ENCODE assay signal across 6 cellular contexts in genomic region chr2:161555826-161556225, GRCh38.
"Had no signal": no experiment of that assay in that cellular context is flagged by ENCODE, and none has a peak within 500 bp of the region (broad histone marks: within the 10 kb centered on the region; RNA-seq: fewer than 3 reads in every experiment).

No MANE protein-coding gene starts in this region.

- H3K9me3 Mint-ChIP-seq: IgD-negative memory B cell had no signal

- H3K9me3 ChIP-seq: HAP-1 had no signal

- H2AFZ ChIP-seq: GM23248 had no signal

- H3K36me3 ChIP-seq: HAP-1 had no signal

- H3K4me3 Mint-ChIP-seq: HFFc6, IgD-negative memory B cell had no signal

- H3K36me3 Mint-ChIP-seq: IgD-negative memory B cell had no signal

- FAIRE-seq: HepG2 had no signal

- H3K4me1 ChIP-seq: HAP-1 had no signal

- H3K9ac ChIP-seq: GM23248 had no signal

- H3K4me1 Mint-ChIP-seq: IgD-negative memory B cell had no signal

- DNase-seq: H7, HFFc6 had no signal

- H3K27ac Mint-ChIP-seq: HFFc6, IgD-negative memory B cell had no signal

- H3K27ac ChIP-seq: GM23248 had no signal

- ATAC-seq: HepG2 had no signal

- H3K4me3 ChIP-seq: GM23248, HAP-1 had no signal
